ENCODE assay signal across 14 cellular contexts in genomic region chr9:109317311-109317978, GRCh38. TPM values are rescaled to one million over a fixed set of nuclear protein-coding genes. Genes with fewer than 3 reads are reported as not detected.
DNase-seq lines count a peak whose midpoint lies in the region; FAIRE-seq and TF ChIP-seq lines count a peak whose summit lies in the region.
"Had no signal": no experiment of that assay in that cellular context is flagged by ENCODE, and none has a peak within 500 bp of the region (broad histone marks: within the 10 kb centered on the region; RNA-seq: fewer than 3 reads in every experiment).

No MANE protein-coding gene starts in this region.

- H3K9ac ChIP-seq in iPS-18a (ENCODE audit: low read length): peak overlapping the region; percentile 58

- H3K4me1 ChIP-seq in iPS-18a (ENCODE audit: control insufficient read depth, low read depth, low read length): peaks cover 63% of the 10 kb centered on the region
- H3K4me1 ChIP-seq in tibial nerve: peaks cover 0 to 72% (median 32%) of the 10 kb centered on the region in 4 donors

- peak overlapping the region; percentile 38 for H3K27ac ChIP-seq in iPS-18a (ENCODE audit: low read length)
- H3K27ac ChIP-seq in tibial nerve: peak overlapping the region; percentile 71 to 92 (median 86)

- FAIRE-seq in GM12892 (lab: Jason Lieb, UNC): no peak
- FAIRE-seq: A204.1 had no signal

- peak overlapping the region; percentile 64 for H3K4me3 ChIP-seq in iPS-18a (ENCODE audit: low read length)
- no peak overlapping the region for H3K4me3 ChIP-seq in tibial nerve

- H3K9me3 ChIP-seq in iPS-18a (ENCODE audit: control insufficient read depth, low read depth, low read length) (no peaks in the 10 kb centered on the region), tibial nerve (no peaks in the 10 kb centered on the region)

- no peak for TF ChIP-seq POLR2A in tibial nerve (IDR thresholded peaks at IDR 0.05)
- no peak for TF ChIP-seq POLR2A in GM12892 (IDR thresholded peaks at IDR 0.05; ENCODE audit: low read depth, low read length)

- H3K36me3 ChIP-seq in iPS-18a (ENCODE audit: control insufficient read depth, low read depth, low read length): no peaks in the 10 kb centered on the region
- H3K36me3 ChIP-seq in tibial nerve: no peaks in the 10 kb centered on the region

- TF ChIP-seq EP300 in tibial nerve (IDR thresholded peaks at IDR 0.05): no peak

- DNase-seq in NCI-H2196 (lab: John Stamatoyannopoulos, UW; ENCODE audit: unreplicated experiment) (peak; percentile 16), NCI-H2196 treated with DMSO at 0.1 percent for 48 hours (lab: John Stamatoyannopoulos, UW; ENCODE audit: unreplicated experiment) (no peak), NCI-H748 (lab: John Stamatoyannopoulos, UW; ENCODE audit: unreplicated experiment) (peak; percentile 56), tibial nerve (ENCODE audit: low spot score in 2 of 2) (no peak), HT-29 (ENCODE audit: low spot score) (no peak), GM12892 (ENCODE audit: insufficient read length) (no peak), Ammon's horn (ENCODE audit: low spot score) (no peak)
- DNase-seq: activated CD4-positive, CD25-positive, alpha-beta regulatory T cell treated with anti-CD3 and anti-CD28 coated beads, Interleukin-2, amount 50 U/mL, for 72 hours; activated T-cell treated with anti-CD3 and anti-CD28 coated beads, Interleukin-2, amount 50 U/mL, for 1 hour; dorsolateral prefrontal cortex; NCI-H1694; SW 1271 had no signal

- H3K27me3 ChIP-seq in iPS-18a (ENCODE audit: control insufficient read depth, insufficient read depth, low read length): peaks cover 20% of the 10 kb centered on the region
- H3K27me3 ChIP-seq in tibial nerve: peaks cover 0 to 9% of the 10 kb centered on the region in 2 donors

- WGBS in tibial nerve, 2 donors: 65 to 66% methylated on average over 13 of the region's 13 CpGs

- TF ChIP-seq CTCF in tibial nerve (IDR thresholded peaks at IDR 0.05): no peak

RNA-seq across cellular contexts. Expression of gene EPB41L4B, which starts 3.4 kb away (rescaled TPM):
- 10 to 100 TPM; 14.7 to 28.0 (median 19.1) TPM for total RNA-seq in tibial nerve
- total RNA-seq in HT-29 (2014; rRNA removed; shearing (Covaris generic)): 8.2 and 10.1 TPM in 2 replicates
- polyA plus RNA-seq in GM12892 (2012; ENCODE audit: missing spikeins): 1.9 TPM

Comparison
In these comparisons a context has a peak if more than half of its experiments do, and no peak if none do; other contexts are left out.
1. DNase-seq: peak in NCI-H2196 (single experiment) and NCI-H748 (single experiment); none in NCI-H2196 treated with DMSO at 0.1 percent for 48 hours (single experiment), tibial nerve (0 of 2), HT-29 (single experiment), GM12892 (single experiment) and Ammon's horn (single experiment).